Comparison of ENCODE assay signal across 8 cellular contexts in genomic region chr13:98839826-98840769, GRCh38.
DNase-seq lines count a peak whose midpoint lies in the region; ATAC-seq, FAIRE-seq and TF ChIP-seq lines count a peak whose summit lies in the region.

No MANE protein-coding gene starts in this region.

- no peak overlapping the region for H3K4me3 Mint-ChIP-seq in astrocyte (ENCODE audit: unreplicated experiment)

- ATAC-seq in GM21576 (IDR thresholded peaks at IDR 0.05; ENCODE audit: unreplicated experiment) (peak; percentile 89), RWPE2 (ENCODE audit: low read depth) (peak; percentile 97)

- peak; percentile 44 for TF ChIP-seq CTCF in GM12801 (IDR thresholded peaks at IDR 0.05; ENCODE audit: extremely low read depth, insufficient read length)
- peak; percentile 86 for TF ChIP-seq CTCF in RWPE2 (IDR thresholded peaks at IDR 0.05; ENCODE audit: poor library complexity, severe bottlenecking)
- TF ChIP-seq CTCF in astrocyte (IDR thresholded peaks at IDR 0.05; ENCODE audit: insufficient read depth, low read depth, low read length): peak; percentile 80

- H3K36me3 ChIP-seq in RWPE2 (ENCODE audit: low read depth) (peaks cover 9% of the 10 kb centered on the region), astrocyte (ENCODE audit: insufficient read depth, low read length) (no peaks in the 10 kb centered on the region)

- peaks cover 2% of the 10 kb centered on the region for H3K4me1 ChIP-seq in RWPE2 (ENCODE audit: insufficient read depth, poor library complexity, severe bottlenecking)
- H3K4me1 ChIP-seq in astrocyte (ENCODE audit: insufficient read depth, low read length): peaks cover 19% of the 10 kb centered on the region

- no peaks in the 10 kb centered on the region for H3K9me3 Mint-ChIP-seq in astrocyte (ENCODE audit: unreplicated experiment)

- H3K4me2 ChIP-seq in astrocyte (ENCODE audit: low read length): peak overlapping the region; percentile 57

- H3K27ac Mint-ChIP-seq in astrocyte (ENCODE audit: unreplicated experiment): no peak overlapping the region

- H3K27me3 ChIP-seq in RWPE2 (ENCODE audit: insufficient read depth, poor library complexity, severe bottlenecking) (no peaks in the 10 kb centered on the region), astrocyte (ENCODE audit: insufficient read depth, low read length) (no peaks in the 10 kb centered on the region)

- no peaks in the 10 kb centered on the region for H4K20me1 ChIP-seq in astrocyte (ENCODE audit: insufficient read depth, low read length)

- FAIRE-seq in astrocyte (lab: Jason Lieb, UNC): no peak

- no peaks in the 10 kb centered on the region for H3K27me3 Mint-ChIP-seq in astrocyte (ENCODE audit: low read depth, unreplicated experiment)

- DNase-seq in HT1080 (ENCODE audit: low read depth) (peak; percentile 59), RWPE2 (ENCODE audit: low spot score) (no peak), astrocyte (ENCODE audit: low read depth) (peak; percentile 58), iPS DF 19.7 (ENCODE audit: low read depth, low spot score) (peak; percentile 56), cortex of kidney (lab: John Stamatoyannopoulos, UW) (no peak)
- DNase-seq in stimulated activated CD4-positive, alpha-beta T cell treated with anti-CD3 and anti-CD28 coated beads, Interleukin-12 subunit alpha, Interleukin-12 subunit beta, amount 100 ng/mL, for 4 hours: peak; percentile 42

- no peak overlapping the region for H3K4me3 ChIP-seq in RWPE2 (ENCODE audit: severe bottlenecking)
- H3K4me3 ChIP-seq in astrocyte (ENCODE audit: insufficient read depth, low read depth, low read length): no peak overlapping the region

- H3K79me2 ChIP-seq in astrocyte (ENCODE audit: insufficient read depth, low read length): no peaks in the 10 kb centered on the region

- H3K4me1 Mint-ChIP-seq in astrocyte (ENCODE audit: low read depth, unreplicated experiment): peaks cover 10% of the 10 kb centered on the region

- H3K9me3 ChIP-seq in RWPE2 (ENCODE audit: severe bottlenecking) (no peaks in the 10 kb centered on the region), astrocyte (ENCODE audit: insufficient read depth, low read depth, low read length) (no peaks in the 10 kb centered on the region)

- H3K9ac ChIP-seq in astrocyte (ENCODE audit: low read length): peak overlapping the region; percentile 15

- H2AFZ ChIP-seq in astrocyte (ENCODE audit: low read depth, low read length): no peak overlapping the region

- no peak overlapping the region for H3K27ac ChIP-seq in RWPE2 (ENCODE audit: poor library complexity, severe bottlenecking)
- peak overlapping the region; percentile 50 for H3K27ac ChIP-seq in astrocyte (ENCODE audit: low read depth, low read length)

- no peaks in the 10 kb centered on the region for H3K36me3 Mint-ChIP-seq in astrocyte (ENCODE audit: low read depth, unreplicated experiment)

Comparison
In these comparisons a context has a peak if more than half of its experiments do, and no peak if none do; other contexts are left out.
1. DNase-seq: peak in HT1080 (single experiment), astrocyte (single experiment), iPS DF 19.7 (single experiment) and stimulated activated CD4-positive, alpha-beta T cell treated with anti-CD3 and anti-CD28 coated beads, Interleukin-12 subunit alpha, Interleukin-12 subunit beta, amount 100 ng/mL, for 4 hours (single experiment); none in RWPE2 (single experiment) and cortex of kidney (single experiment).
2. Peak in every context shown above with its lines, with median percentiles within 50 percentile points of each other: CTCF ChIP-seq.